24 cellular contexts compared by ENCODE assay signal in genomic region chrY:8562456-8563090, GRCh38.
"Had no signal": no experiment of that assay in that cellular context is flagged by ENCODE, and none has a peak within 500 bp of the region (broad histone marks: within the 10 kb centered on the region; RNA-seq: fewer than 3 reads in every experiment).

No MANE protein-coding gene starts in this region.

- H3K27me3 ChIP-seq: esophagus muscularis mucosa, foreskin keratinocyte, gastrocnemius medialis had no signal

- H3K9me3 ChIP-seq: esophagus muscularis mucosa, gastrocnemius medialis had no signal

- H3K4me3 ChIP-seq: esophagus muscularis mucosa, gastrocnemius medialis had no signal

- H3K36me3 ChIP-seq: esophagus muscularis mucosa, gastrocnemius medialis, WERI-Rb-1 had no signal

- H3K27ac ChIP-seq: esophagus muscularis mucosa, foreskin keratinocyte, gastrocnemius medialis, WERI-Rb-1 had no signal

- DNase-seq: activated B cell treated with CpG ODN at 0.5 μM for 24 hours; activated CD4-positive, alpha-beta T cell treated with anti-CD3 and anti-CD28 coated beads for 48 hours; activated CD4-positive, alpha-beta T cell treated with anti-CD3 and anti-CD28 coated beads, Interleukin-2, amount 50 U/mL, for 1 hour; activated CD4-positive, alpha-beta T cell treated with anti-CD3 and anti-CD28 coated beads, Interleukin-2, amount 50 U/mL, for 48 hours; activated CD8-positive, alpha-beta memory T cell treated with anti-CD3 and anti-CD28 coated beads for 24 hours; activated CD8-positive, alpha-beta T cell treated with anti-CD3 and anti-CD28 coated beads for 36 hours; activated effector memory CD4-positive, alpha-beta T cell treated with Interleukin-2 at 50 U/mL for 16 hours; activated gamma-delta T cell treated with Interleukin-2 at 50 U/mL for 16 hours; activated naive CD4-positive, alpha-beta T cell treated with anti-CD3 and anti-CD28 coated beads, Interleukin-2, amount 50 U/mL, for 16 hours; activated naive CD4-positive, alpha-beta T cell treated with Interleukin-2 at 50 U/mL for 16 hours; activated T-cell treated with anti-CD3 and anti-CD28 coated beads, Interleukin-2, amount 50 U/mL, for 4 hours; amniotic stem cell; cortex of kidney; dermis blood vessel endothelial cell; effector CD4-positive, alpha-beta T cell; effector memory CD8-positive, alpha-beta T cell; erythroblast; foreskin keratinocyte; gastrocnemius medialis; T-helper 1 cell; T-helper 17 cell; T1000; WERI-Rb-1 had no signal

- H3K4me1 ChIP-seq: esophagus muscularis mucosa, foreskin keratinocyte, gastrocnemius medialis had no signal
